In the genomic region with DNA sequence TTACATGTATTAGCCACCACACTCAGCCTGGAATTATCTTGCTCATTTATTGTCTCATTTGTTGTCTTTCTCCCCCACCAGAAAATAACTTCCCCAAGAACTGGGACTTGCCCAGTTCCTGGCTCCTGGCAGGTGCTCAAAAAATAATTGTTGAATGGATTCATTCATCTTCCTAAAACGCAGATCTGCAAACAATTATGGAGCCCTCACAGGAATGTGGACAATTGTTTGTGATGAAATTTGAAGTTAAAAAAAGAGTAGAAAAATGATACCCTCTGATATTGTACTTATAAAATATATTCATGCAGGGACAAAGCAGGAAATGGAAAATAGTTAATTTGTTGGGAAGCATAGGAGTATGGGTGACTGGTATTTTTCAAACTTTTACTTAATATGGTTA, we compare ENCODE assay signal across 16 cellular contexts.
DNase-seq lines count a peak whose midpoint lies in the region; ATAC-seq and TF ChIP-seq lines count a peak whose summit lies in the region.
"Had no signal": no experiment of that assay in that cellular context is flagged by ENCODE, and none has a peak within 500 bp of the region (broad histone marks: within the 10 kb centered on the region; RNA-seq: fewer than 3 reads in every experiment).

No MANE protein-coding gene starts in this region.

- no peaks in the 10 kb centered on the region for H3K27me3 ChIP-seq in BJ (ENCODE audit: control insufficient read depth, insufficient read depth, low read length)

- intact Hi-C loops in sciatic nerve (cut with DNase I), result no loop called here

- no peak for TF ChIP-seq CTCF in BJ (IDR thresholded peaks at IDR 0.05; ENCODE audit: insufficient read depth, low read depth, low read length)

- no peaks in the 10 kb centered on the region for H3K36me3 ChIP-seq in BJ (ENCODE audit: control insufficient read depth, insufficient read depth, low read length)

- POLR2A ChIA-PET in BJ (lab: Charles Lee), result no interaction called here

- H3K4me3 ChIP-seq in BJ (ENCODE audit: low read depth, low read length), result no peak overlapping the region
- H3K4me3 ChIP-seq: PC-9 had no signal

- ATAC-seq in sciatic nerve, result peak; percentile 78
- no peak for ATAC-seq in left lobe of liver
- no peak for ATAC-seq in GM19455 (IDR thresholded peaks at IDR 0.05; ENCODE audit: unreplicated experiment)

- DNase-seq in BJ (ENCODE audit: low read depth) (peak; percentile 33), HS-5 (ENCODE audit: low read depth) (peak; percentile 33), dedifferentiated amniotic fluid mesenchymal stem cell (ENCODE audit: extremely low spot score) (peak; percentile 36), sciatic nerve (ENCODE audit: low spot score) (no peak), hepatic stellate cell (ENCODE audit: low spot score) (no peak), left lobe of liver (ENCODE audit: low spot score) (no peak)
- DNase-seq: ACHN, COR-L47, NCI-H1417, NCI-H1930, NCI-H2171, NCI-H446 treated with DMSO at 0.1 percent for 48 hours, NCI-H748 treated with DMSO at 0.1 percent for 48 hours, Right ventricle myocardium superior had no signal

- CTCF ChIA-PET in BJ (lab: Yijun Ruan, JAX), result no interaction called here

Comparison
In these comparisons a context has a peak if more than half of its experiments do, and no peak if none do; other contexts are left out.
1. DNase-seq: peak in BJ (single experiment), HS-5 (single experiment) and dedifferentiated amniotic fluid mesenchymal stem cell (single experiment); none in sciatic nerve (single experiment), hepatic stellate cell (single experiment) and left lobe of liver (single experiment).